ENCODE assay signal across 8 cellular contexts in genomic region chr4:2937146-2937857, GRCh38. TPM values are rescaled to one million over a fixed set of nuclear protein-coding genes. Genes with fewer than 3 reads are reported as not detected.
DNase-seq lines count a peak whose midpoint lies in the region; ATAC-seq, FAIRE-seq and TF ChIP-seq lines count a peak whose summit lies in the region.

No MANE protein-coding gene starts in this region.

- TF ChIP-seq EP300 in A549 (IDR thresholded peaks at IDR 0.05), result no peak

- CTCF ChIA-PET in A549 (lab: Yijun Ruan, JAX), result interaction anchor here (0.8 to 2.2 kb wide), 3 partner anchors 10 to 107 kb away, joined by 3 to 7 read pairs (median 3); no protein-coding TSS in a partner anchor

- intact Hi-C loops in activated T-helper 1 cell treated with anti-CD3 and anti-CD28 coated beads, Interleukin-12 subunit alpha, Interleukin-12 subunit beta, Interleukin-2, Interleukin-4 antibody, amounts not matched to agents 30 ng/mL and 10 ng/mL and 1 ng/mL, durations not matched to agents 14 hours and 24 hours and 36 hours (cut with micrococcal nuclease), result loop anchor here (2.0 to 10.0 kb wide), 4 partner anchors 95 to 673 kb away; partner anchors contain the start of genes ADD1, CFAP99, MXD4 and TNIP2
- intact Hi-C loops in lower lobe of right lung (cut with DNase I), result no loop called here

- no peaks in the 10 kb centered on the region for H3K27me3 Mint-ChIP-seq in activated T-helper 1 cell treated with anti-CD3 and anti-CD28 coated beads, Interleukin-12 subunit alpha, Interleukin-12 subunit beta, Interleukin-2, Interleukin-4 antibody, amounts not matched to agents 30 ng/mL and 10 ng/mL and 1 ng/mL, durations not matched to agents 14 hours and 24 hours and 36 hours (ENCODE audit: insufficient read depth)

- H3K36me3 ChIP-seq in lower lobe of right lung, result peaks cover 58% of the 10 kb centered on the region

- H3K4me3 ChIP-seq in A549 (no peak overlapping the region), lower lobe of right lung (no peak overlapping the region)

- no peak for TF ChIP-seq RAD21 in A549 (conservative IDR thresholded peaks at IDR 0.05 in 1 of 2, IDR thresholded peaks at IDR 0.05 in 1 of 2)

- H3K4me1 Mint-ChIP-seq in activated T-helper 1 cell treated with anti-CD3 and anti-CD28 coated beads, Interleukin-12 subunit alpha, Interleukin-12 subunit beta, Interleukin-2, Interleukin-4 antibody, amounts not matched to agents 30 ng/mL and 10 ng/mL and 1 ng/mL, durations not matched to agents 14 hours and 24 hours and 36 hours (ENCODE audit: low read depth), result peaks cover 41% of the 10 kb centered on the region

- H3K27me3 ChIP-seq in lower lobe of right lung (ENCODE audit: low read depth), result no peaks in the 10 kb centered on the region

- H3K27ac Mint-ChIP-seq in activated T-helper 1 cell treated with anti-CD3 and anti-CD28 coated beads, Interleukin-12 subunit alpha, Interleukin-12 subunit beta, Interleukin-2, Interleukin-4 antibody, amounts not matched to agents 30 ng/mL and 10 ng/mL and 1 ng/mL, durations not matched to agents 14 hours and 24 hours and 36 hours, result peak overlapping the region; percentile 87

- H3K9me3 ChIP-seq in A549 (no peaks in the 10 kb centered on the region), lower lobe of right lung (no peaks in the 10 kb centered on the region)

- TF ChIP-seq POLR2A in A549 (IDR thresholded peaks at IDR 0.05; ENCODE audit: low read length), result no peak

- H3K4me1 ChIP-seq in A549, result peaks cover 34% of the 10 kb centered on the region
- H3K4me1 ChIP-seq in lower lobe of right lung, result peaks cover 42% of the 10 kb centered on the region

- peak overlapping the region; percentile 94 for H3K4me3 Mint-ChIP-seq in activated T-helper 1 cell treated with anti-CD3 and anti-CD28 coated beads, Interleukin-12 subunit alpha, Interleukin-12 subunit beta, Interleukin-2, Interleukin-4 antibody, amounts not matched to agents 30 ng/mL and 10 ng/mL and 1 ng/mL, durations not matched to agents 14 hours and 24 hours and 36 hours

- TF ChIP-seq CTCF in A549 (IDR thresholded peaks at IDR 0.05) (no peak), lower lobe of right lung (IDR thresholded peaks at IDR 0.05) (no peak)

- peaks cover 51% of the 10 kb centered on the region for H3K36me3 Mint-ChIP-seq in activated T-helper 1 cell treated with anti-CD3 and anti-CD28 coated beads, Interleukin-12 subunit alpha, Interleukin-12 subunit beta, Interleukin-2, Interleukin-4 antibody, amounts not matched to agents 30 ng/mL and 10 ng/mL and 1 ng/mL, durations not matched to agents 14 hours and 24 hours and 36 hours (ENCODE audit: low read depth)

- no peaks in the 10 kb centered on the region for H3K9me3 Mint-ChIP-seq in activated T-helper 1 cell treated with anti-CD3 and anti-CD28 coated beads, Interleukin-12 subunit alpha, Interleukin-12 subunit beta, Interleukin-2, Interleukin-4 antibody, amounts not matched to agents 30 ng/mL and 10 ng/mL and 1 ng/mL, durations not matched to agents 14 hours and 24 hours and 36 hours

- no peak for ATAC-seq in A549
- peak; percentile 63 to 68 for ATAC-seq in lower lobe of right lung
- no peak for ATAC-seq in GM21619 (IDR thresholded peaks at IDR 0.05; ENCODE audit: unreplicated experiment)

- 62% methylated on average over 11 of the region's 23 CpGs for WGBS in A549 (ENCODE audit: missing lambda C conversion rate)

- peak overlapping the region; percentile 10 to 96; a peak in 3 of 6 replicates for H3K27ac ChIP-seq in A549
- peak overlapping the region; percentile 63 for H3K27ac ChIP-seq in lower lobe of right lung

- FAIRE-seq in A549 (lab: Jason Lieb, UNC) (no peak), GM19239 (lab: Jason Lieb, UNC) (peak; percentile 48)

- H3K4me2 ChIP-seq in A549, result peak overlapping the region; percentile 93; the same call in 2 of the 3 replicates

- POLR2A ChIA-PET in A549 (lab: Yijun Ruan, JAX), result no interaction called here

- DNase-seq in A549 (ENCODE audit: low read depth in 1 of 2, low spot score in 1 of 2), result peak in 1 of 2 experiments; percentile 29
- DNase-seq in GM19239 (ENCODE audit: insufficient read length, low spot score), result no peak
- no peak for DNase-seq in activated T-helper 1 cell treated with anti-CD3 and anti-CD28 coated beads, Interleukin-12 subunit alpha, Interleukin-12 subunit beta, Interleukin-2, Interleukin-4 antibody, amounts not matched to agents 30 ng/mL and 10 ng/mL and 1 ng/mL, durations not matched to agents 14 hours and 24 hours and 36 hours (ENCODE audit: low spot score)
- peak; percentile 87 for DNase-seq in lower lobe of right lung
- no peak for DNase-seq in activated gamma-delta T cell (lab: John Stamatoyannopoulos, UW)
- no peak for DNase-seq in SIG-M5 (lab: John Stamatoyannopoulos, UW)
- no peak for DNase-seq in GDM1 (lab: John Stamatoyannopoulos, UW)

TF ChIP-seq in A549, 52 proteins besides CTCF, POLR2A, EP300 and RAD21:
- no peak for TF ChIP-seq NR3C1 (IDR thresholded peaks at IDR 0.05)
- TF ChIP-seq RCOR1 (IDR thresholded peaks at IDR 0.05; ENCODE audit: low read depth, low read length), result no peak
- no peak for TF ChIP-seq FOSL2 (IDR thresholded peaks at IDR 0.05)
- TF ChIP-seq FOSL2 (CRISPR knock-in tag; IDR thresholded peaks at IDR 0.05), result no peak
- TF ChIP-seq HOXA7 (CRISPR knock-in tag; IDR thresholded peaks at IDR 0.05), result no peak
- TF ChIP-seq HOXB13 (CRISPR knock-in tag; IDR thresholded peaks at IDR 0.05; ENCODE audit: low read depth), result no peak
- TF ChIP-seq FOSB (CRISPR knock-in tag; IDR thresholded peaks at IDR 0.05), result no peak
- no peak for TF ChIP-seq E2F6 (IDR thresholded peaks at IDR 0.05; ENCODE audit: borderline replicate concordance, low read depth)
- no peak for TF ChIP-seq EHF (CRISPR knock-in tag; IDR thresholded peaks at IDR 0.05)
- no peak for TF ChIP-seq HDAC2 (IDR thresholded peaks at IDR 0.05)
- TF ChIP-seq EHMT2 (IDR thresholded peaks at IDR 0.05; ENCODE audit: low read depth), result no peak
- no peak for TF ChIP-seq CBX8 (IDR thresholded peaks at IDR 0.05)

RNA-seq across cellular contexts. Expression of gene NOP14, which starts 25.9 kb away (rescaled TPM):
- polyA plus RNA-seq in A549 (2011; rRNA removed), result 16.2 and 18.9 TPM in 2 replicates
- polyA plus RNA-seq in A549 (2012; cell fraction: cytosol; rRNA removed), result 10.8 and 12.0 TPM in 2 replicates
- polyA plus RNA-seq in A549 (2012; cell fraction: nucleus; rRNA removed), result 12.6 and 15.9 TPM in 2 replicates
- 29.3 to 31.1 TPM (median 30.2 TPM) in 3 replicates for polyA plus RNA-seq in A549 (2017; fragmentation: RNase III; extraction: RNeasy Plus Mini Kit Qiagen cat#74134 plus additional on column Dnase treatment)
- 11.2 and 15.6 TPM in 2 replicates for polyA minus RNA-seq in A549 (2011; rRNA and poly(A)+ RNA removed)
- total RNA-seq in activated T-helper 1 cell treated with anti-CD3 and anti-CD28 coated beads, Interleukin-12 subunit alpha, Interleukin-12 subunit beta, Interleukin-2, Interleukin-4 antibody, amounts not matched to agents 30 ng/mL and 10 ng/mL and 1 ng/mL, durations not matched to agents 14 hours and 24 hours and 36 hours, result 140 and 142 TPM in 2 replicates
- 20.7 TPM for total RNA-seq in lower lobe of right lung

RNA-seq across cellular contexts. Expression of gene GRK4, which starts 26.1 kb away (rescaled TPM):
- polyA plus RNA-seq in A549 (2011; rRNA removed) (0.76 and 1.1 TPM in 2 replicates), A549 (2017; fragmentation: RNase III; extraction: RNeasy Plus Mini Kit Qiagen cat#74134 plus additional on column Dnase treatment) (0.96 to 1.3 TPM (median 1.00 TPM) in 3 replicates)
- polyA plus RNA-seq in A549 (2012; cell fraction: cytosol; rRNA removed), result 0.66 and 0.73 TPM in 2 replicates
- 0.52 and 0.61 TPM in 2 replicates for polyA plus RNA-seq in A549 (2012; cell fraction: nucleus; rRNA removed)
- 0.25 and 0.63 TPM in 2 replicates for polyA minus RNA-seq in A549 (2011; rRNA and poly(A)+ RNA removed)
- total RNA-seq in activated T-helper 1 cell treated with anti-CD3 and anti-CD28 coated beads, Interleukin-12 subunit alpha, Interleukin-12 subunit beta, Interleukin-2, Interleukin-4 antibody, amounts not matched to agents 30 ng/mL and 10 ng/mL and 1 ng/mL, durations not matched to agents 14 hours and 24 hours and 36 hours, result 4.4 and 4.5 TPM in 2 replicates
- 7.1 TPM for total RNA-seq in lower lobe of right lung

Comparison
In these comparisons a context has a peak if more than half of its experiments do, and no peak if none do; other contexts are left out.
1. ATAC-seq: peak in lower lobe of right lung (2 of 2); none in A549 (0 of 2) and GM21619 (single experiment).